In genomic region chr3:138434875-138435772, GRCh38 we compare ENCODE assay signal across 8 cellular contexts. TPM values are rescaled to one million over a fixed set of nuclear protein-coding genes. Genes with fewer than 3 reads are reported as not detected.
DNase-seq lines count a peak whose midpoint lies in the region; ATAC-seq, FAIRE-seq and TF ChIP-seq lines count a peak whose summit lies in the region.

No MANE protein-coding gene starts in this region.

- H3K4me1 ChIP-seq in osteoblast (ENCODE audit: insufficient read depth, low read length), result peaks cover 20% of the 10 kb centered on the region

- H3K79me2 ChIP-seq in osteoblast (ENCODE audit: insufficient read depth, low read length), result no peaks in the 10 kb centered on the region

- peak overlapping the region; percentile 68 for H2AFZ ChIP-seq in osteoblast (ENCODE audit: low read length)

- H3K9ac ChIP-seq in SK-N-MC (ENCODE audit: insufficient read length), result no peak overlapping the region

- peaks cover 3% of the 10 kb centered on the region for H3K9me3 Mint-ChIP-seq in glutamatergic neuron (ENCODE audit: unreplicated experiment)

- no peak overlapping the region for H3K27ac Mint-ChIP-seq in glutamatergic neuron (ENCODE audit: unreplicated experiment)

- DNase-seq in DMS153 treated with DMSO at 0.1 percent for 48 hours (lab: John Stamatoyannopoulos, UW; ENCODE audit: unreplicated experiment), result peak; percentile 8
- DNase-seq in DMS153 (lab: John Stamatoyannopoulos, UW), result no peak
- DNase-seq in SK-N-MC (ENCODE audit: low read depth, low spot score), result no peak
- peak; percentile 31 for DNase-seq in glutamatergic neuron
- DNase-seq in osteoblast (ENCODE audit: insufficient read length, low spot score, missing footprints), result peak; percentile 91
- DNase-seq in RCC 7860 (ENCODE audit: low spot score), result no peak

- H3K36me3 Mint-ChIP-seq in glutamatergic neuron (ENCODE audit: unreplicated experiment), result peaks cover 15% of the 10 kb centered on the region

- H3K27ac ChIP-seq in SK-N-MC (no peak overlapping the region), osteoblast (ENCODE audit: low read depth, low read length) (no peak overlapping the region)

- no peaks in the 10 kb centered on the region for H3K4me1 Mint-ChIP-seq in glutamatergic neuron (ENCODE audit: low read depth, unreplicated experiment)

- H3K27me3 ChIP-seq in osteoblast (ENCODE audit: insufficient read depth, low read length), result peaks cover 41% of the 10 kb centered on the region

- no peak for FAIRE-seq in RCC 7860 (lab: Jason Lieb, UNC)

- no peaks in the 10 kb centered on the region for H3K36me3 ChIP-seq in SK-N-MC (ENCODE audit: insufficient read depth, low read length)
- H3K36me3 ChIP-seq in osteoblast (ENCODE audit: insufficient read depth, low read length), result no peaks in the 10 kb centered on the region

- H3K4me2 ChIP-seq in osteoblast (ENCODE audit: insufficient read depth, low read length), result peak overlapping the region; percentile 82

- TF ChIP-seq CTCF in glutamatergic neuron (IDR thresholded peaks at IDR 0.05; ENCODE audit: partially characterized antibody, unreplicated experiment) (no peak), osteoblast (IDR thresholded peaks at IDR 0.05; ENCODE audit: extremely low read depth, low read depth, low read length) (no peak)

- ATAC-seq in GM19455 (IDR thresholded peaks at IDR 0.05; ENCODE audit: unreplicated experiment) (no peak), HG02840 (IDR thresholded peaks at IDR 0.05; ENCODE audit: low FRiP score, unreplicated experiment) (no peak)

- H3K27me3 Mint-ChIP-seq in glutamatergic neuron (ENCODE audit: unreplicated experiment), result peaks cover 19% of the 10 kb centered on the region

- H4K20me1 ChIP-seq in osteoblast (ENCODE audit: insufficient read depth, low read length), result no peaks in the 10 kb centered on the region

- no peaks in the 10 kb centered on the region for H3K9me3 ChIP-seq in SK-N-MC (ENCODE audit: low read depth, low read length)
- H3K9me3 ChIP-seq in osteoblast (ENCODE audit: low read depth, low read length), result no peaks in the 10 kb centered on the region

- H3K4me3 ChIP-seq in SK-N-MC (peak overlapping the region; percentile 74), osteoblast (ENCODE audit: insufficient read depth, low read length) (peak overlapping the region; percentile 70)

- peak overlapping the region; percentile 74 for H3K4me3 Mint-ChIP-seq in glutamatergic neuron (ENCODE audit: unreplicated experiment)

RNA-seq across cellular contexts. Expression of gene ESYT3, which starts 0.7 kb away (rescaled TPM):
- not detected for total RNA-seq in glutamatergic neuron (ENCODE audit: unreplicated experiment)
- total RNA-seq in osteoblast, result 0.59 and 0.72 TPM in 2 replicates

Comparison
In these comparisons a context has a peak if more than half of its experiments do, and no peak if none do; other contexts are left out.
1. DNase-seq: peak in DMS153 treated with DMSO at 0.1 percent for 48 hours (single experiment), glutamatergic neuron (single experiment) and osteoblast (single experiment); none in DMS153 (single experiment), SK-N-MC (single experiment) and RCC 7860 (single experiment).